Comparison of ENCODE assay signal across 16 cellular contexts in genomic region chr5:72392326-72392733, GRCh38.
DNase-seq lines count a peak whose midpoint lies in the region; ATAC-seq and TF ChIP-seq lines count a peak whose summit lies in the region.
"Had no signal": no experiment of that assay in that cellular context is flagged by ENCODE, and none has a peak within 500 bp of the region (broad histone marks: within the 10 kb centered on the region; RNA-seq: fewer than 3 reads in every experiment).

No MANE protein-coding gene starts in this region.

- no peaks in the 10 kb centered on the region for H3K36me3 ChIP-seq in RWPE2 (ENCODE audit: low read depth)

- peaks cover 51% of the 10 kb centered on the region for H3K4me1 ChIP-seq in RWPE2 (ENCODE audit: insufficient read depth, poor library complexity, severe bottlenecking)

- ATAC-seq in RWPE2 (ENCODE audit: low read depth), result peak; percentile 81
- no peak for ATAC-seq in HG03025 (IDR thresholded peaks at IDR 0.05; ENCODE audit: low FRiP score, unreplicated experiment)
- no peak for ATAC-seq in GM19463 (IDR thresholded peaks at IDR 0.05; ENCODE audit: unreplicated experiment)
- ATAC-seq: activated CD8-positive, alpha-beta T cell treated with anti-CD3 and anti-CD28 coated beads for 36 hours; mucosa of descending colon; T-helper 17 cell had no signal

- DNase-seq in AG20443 (ENCODE audit: low spot score), result peak; percentile 29
- DNase-seq in RWPE2 (ENCODE audit: low spot score), result no peak
- peak; percentile 38 to 65 for DNase-seq in foreskin fibroblast
- peak; percentile 20 for DNase-seq in pons (ENCODE audit: low spot score)
- DNase-seq in activated CD4-positive, alpha-beta T cell treated with anti-CD3 and anti-CD28 coated beads, Interleukin-2, amount 50 U/mL, for 1 hour, result no peak
- no peak for DNase-seq in A172 (ENCODE audit: low spot score)
- DNase-seq: activated CD8-positive, alpha-beta T cell treated with anti-CD3 and anti-CD28 coated beads for 36 hours; activated naive CD4-positive, alpha-beta T cell treated with anti-CD3 and anti-CD28 coated beads, Interleukin-2, amount 50 U/mL, for 16 hours; hippocampal formation; mucosa of descending colon; NCI-H187; small intestine; T-helper 17 cell; trophoblast cell had no signal

- H3K4me3 ChIP-seq in RWPE2 (ENCODE audit: severe bottlenecking) (no peak overlapping the region), foreskin fibroblast (ENCODE audit: low read depth in 1 of 2, low read length in 2 of 2) (no peak overlapping the region)
- H3K4me3 ChIP-seq: mucosa of descending colon had no signal

- no peaks in the 10 kb centered on the region for H3K27me3 ChIP-seq in RWPE2 (ENCODE audit: insufficient read depth, poor library complexity, severe bottlenecking)

- no peaks in the 10 kb centered on the region for H3K9me3 ChIP-seq in RWPE2 (ENCODE audit: severe bottlenecking)
- H3K9me3 ChIP-seq: mucosa of descending colon had no signal

- TF ChIP-seq CTCF in RWPE2 (IDR thresholded peaks at IDR 0.05; ENCODE audit: poor library complexity, severe bottlenecking) (no peak), foreskin fibroblast (IDR thresholded peaks at IDR 0.05; ENCODE audit: low read depth, low read length) (no peak)

- H3K27ac ChIP-seq in RWPE2 (ENCODE audit: poor library complexity, severe bottlenecking), result peak overlapping the region; percentile 75

Comparison
In these comparisons a context has a peak if more than half of its experiments do, and no peak if none do; other contexts are left out.
1. DNase-seq: peak in AG20443 (single experiment), foreskin fibroblast (2 of 2) and pons (single experiment); none in RWPE2 (single experiment), activated CD4-positive, alpha-beta T cell treated with anti-CD3 and anti-CD28 coated beads, Interleukin-2, amount 50 U/mL, for 1 hour (single experiment) and A172 (single experiment).